In the genomic region with DNA sequence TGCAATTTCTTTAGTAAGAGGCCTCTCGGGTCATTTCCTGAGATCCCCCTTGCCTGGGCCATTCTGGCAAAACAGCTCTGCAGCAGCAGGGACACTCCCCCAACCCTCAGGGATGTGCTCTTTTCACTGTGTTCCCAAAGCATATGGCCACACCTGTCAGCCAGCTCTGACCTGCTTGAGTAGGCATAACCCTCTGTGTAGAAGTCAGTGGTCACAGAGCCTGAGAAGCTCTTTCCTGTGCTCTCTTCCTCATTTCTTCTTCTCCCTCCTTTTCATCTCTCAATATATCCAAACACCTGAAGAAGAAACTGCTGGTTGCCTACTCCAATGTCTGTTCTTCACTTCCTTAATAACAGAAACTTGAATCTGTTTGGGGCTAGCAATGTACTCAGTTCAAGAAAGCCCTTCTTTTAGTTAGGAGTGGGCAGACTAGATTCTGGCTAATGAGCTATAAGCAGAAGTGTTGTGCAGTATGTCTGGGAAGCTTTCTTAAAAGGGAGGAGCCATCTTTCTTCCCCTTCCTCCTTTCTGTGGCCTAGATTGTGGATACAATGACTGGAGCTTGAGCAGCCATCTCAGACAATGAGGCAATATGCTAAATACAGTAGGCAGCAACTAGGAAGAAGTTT, we compare ENCODE assay signal across 10 cellular contexts.
A peak's percentile ranks its signal among the peaks of the same experiment; 100 is the strongest.
DNase-seq lines count a peak whose midpoint lies in the region; ATAC-seq and TF ChIP-seq lines count a peak whose summit lies in the region.
"Had no signal": no experiment of that assay in that cellular context is flagged by ENCODE, and none has a peak within 500 bp of the region (broad histone marks: within the 10 kb centered on the region; RNA-seq: fewer than 3 reads in every experiment).

No MANE protein-coding gene starts in this region.

- no peaks in the 10 kb centered on the region for H3K9me3 ChIP-seq in transverse colon

- H3K4me1 Mint-ChIP-seq in WTC11, result peaks cover 29% of the 10 kb centered on the region

- in situ Hi-C loops in transverse colon (cut with MboI; ENCODE audit: low pct_ligation_motif_present in 1 of 4, low pct_unique_long_range_greater_than_20kb in 1 of 4, low sequenced_read_pairs in 3 of 4), result no loop called here

- WGBS in transverse colon (ENCODE audit: low coverage in 1 of 2), 2 donors, result 70% methylated on average over 1 of the region's 1 CpG; no CpG with 5 or more reads in 1 of the 2 donors

- no peaks in the 10 kb centered on the region for H3K27me3 ChIP-seq in transverse colon

- peak overlapping the region; percentile 21 to 61 (median 42) for H3K27ac ChIP-seq in transverse colon

- H3K4me3 Mint-ChIP-seq in WTC11, result no peak overlapping the region
- H3K4me3 Mint-ChIP-seq: activated T-cell treated with anti-CD3 and anti-CD28 coated beads, Interleukin-2, amount 50 U/mL, for 4 hours had no signal

- no peak overlapping the region for H3K27ac Mint-ChIP-seq in WTC11

- POLR2A ChIA-PET in WTC11 (lab: Charles Lee), result interaction anchor here (0.9 kb wide), 1 partner anchor 15 kb away, joined by 3 read pairs; no protein-coding TSS in a partner anchor

- H3K4me1 ChIP-seq in transverse colon, result no peaks in the 10 kb centered on the region

- H3K27me3 Mint-ChIP-seq in WTC11 (ENCODE audit: low read depth), result no peaks in the 10 kb centered on the region; the same call in 1 of the 2 replicates

- H3K36me3 Mint-ChIP-seq in WTC11, result no peaks in the 10 kb centered on the region

- TF ChIP-seq EP300 in transverse colon (IDR thresholded peaks at IDR 0.05; ENCODE audit: low read depth), result no peak

- no peaks in the 10 kb centered on the region for H3K9me3 Mint-ChIP-seq in WTC11
- H3K9me3 Mint-ChIP-seq: activated T-cell treated with anti-CD3 and anti-CD28 coated beads, Interleukin-2, amount 50 U/mL, for 4 hours had no signal

- H3K36me3 ChIP-seq in transverse colon, result no peaks in the 10 kb centered on the region

- ATAC-seq in GM19468 (IDR thresholded peaks at IDR 0.05; ENCODE audit: extremely low read depth, unreplicated experiment) (peak; percentile 30), HG03139 (IDR thresholded peaks at IDR 0.05; ENCODE audit: unreplicated experiment) (peak; percentile 89), WTC11 (peak; percentile 64)
- ATAC-seq: activated T-cell treated with anti-CD3 and anti-CD28 coated beads, Interleukin-2, amount 50 U/mL, for 4 hours had no signal

- CTCF ChIA-PET in WTC11 (lab: Charles Lee), result interaction anchor here (1.1 to 1.4 kb wide), 3 partner anchors 16 to 74 kb away, joined by 4 read pairs; a partner anchor contains a TSS

- DNase-seq in WTC11 (ENCODE audit: low spot score) (no peak), transverse colon (no peak), HuH-7 (ENCODE audit: low spot score) (no peak), NCI-H1105 treated with DMSO at 0.1 percent for 48 hours (lab: John Stamatoyannopoulos, UW) (no peak), DMS153 (lab: John Stamatoyannopoulos, UW) (no peak)
- DNase-seq in activated CD4-positive, CD25-positive, alpha-beta regulatory T cell treated with anti-CD3 and anti-CD28 coated beads, Interleukin-2, amount 50 U/mL, for 72 hours, result no peak
- DNase-seq: activated T-cell treated with anti-CD3 and anti-CD28 coated beads, Interleukin-2, amount 50 U/mL, for 4 hours; stimulated activated naive CD4-positive, alpha-beta T cell had no signal

- intact Hi-C loops in transverse colon (cut with DNase I; ENCODE audit: low total_unique reads), result no loop called here

- H3K4me3 ChIP-seq in transverse colon, result no peak overlapping the region

- TF ChIP-seq POLR2A in transverse colon (IDR thresholded peaks at IDR 0.05), result no peak

- TF ChIP-seq CTCF in WTC11 (IDR thresholded peaks at IDR 0.05) (no peak), transverse colon (IDR thresholded peaks at IDR 0.05) (no peak)

TF ChIP-seq in WTC11, 78 proteins besides CTCF, POLR2A, EP300 and RAD21:
- TF ChIP-seq SMAD3 (CRISPR knock-in tag; IDR thresholded peaks at IDR 0.05; ENCODE audit: borderline replicate concordance) (no peak), MYBL2 (CRISPR knock-in tag; IDR thresholded peaks at IDR 0.05) (no peak), ZNF219 (CRISPR knock-in tag; IDR thresholded peaks at IDR 0.05; ENCODE audit: borderline replicate concordance) (no peak), FOXJ3 (CRISPR knock-in tag; IDR thresholded peaks at IDR 0.05; ENCODE audit: borderline replicate concordance) (no peak), ZNF317 (CRISPR knock-in tag; IDR thresholded peaks at IDR 0.05; ENCODE audit: borderline replicate concordance, low read depth) (no peak), ZNF423 (CRISPR knock-in tag; IDR thresholded peaks at IDR 0.05) (no peak), NFATC4 (CRISPR knock-in tag; IDR thresholded peaks at IDR 0.05) (no peak), ETV6 (CRISPR knock-in tag; IDR thresholded peaks at IDR 0.05) (no peak), NR3C1 (CRISPR knock-in tag; conservative IDR thresholded peaks at IDR 0.05; ENCODE audit: low read depth) (no peak), GRHL2 (CRISPR knock-in tag; IDR thresholded peaks at IDR 0.05; ENCODE audit: insufficient replicate concordance, severe bottlenecking) (no peak), CBFB (CRISPR knock-in tag; IDR thresholded peaks at IDR 0.05; ENCODE audit: low read depth) (no peak)
- TF ChIP-seq, protein P1, sequence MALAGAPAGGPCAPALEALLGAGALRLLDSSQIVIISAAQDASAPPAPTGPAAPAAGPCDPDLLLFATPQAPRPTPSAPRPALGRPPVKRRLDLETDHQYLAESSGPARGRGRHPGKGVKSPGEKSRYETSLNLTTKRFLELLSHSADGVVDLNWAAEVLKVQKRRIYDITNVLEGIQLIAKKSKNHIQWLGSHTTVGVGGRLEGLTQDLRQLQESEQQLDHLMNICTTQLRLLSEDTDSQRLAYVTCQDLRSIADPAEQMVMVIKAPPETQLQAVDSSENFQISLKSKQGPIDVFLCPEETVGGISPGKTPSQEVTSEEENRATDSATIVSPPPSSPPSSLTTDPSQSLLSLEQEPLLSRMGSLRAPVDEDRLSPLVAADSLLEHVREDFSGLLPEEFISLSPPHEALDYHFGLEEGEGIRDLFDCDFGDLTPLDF (CRISPR knock-in tag; IDR thresholded peaks at IDR 0.05), result no peak
- TF ChIP-seq, protein P2, sequence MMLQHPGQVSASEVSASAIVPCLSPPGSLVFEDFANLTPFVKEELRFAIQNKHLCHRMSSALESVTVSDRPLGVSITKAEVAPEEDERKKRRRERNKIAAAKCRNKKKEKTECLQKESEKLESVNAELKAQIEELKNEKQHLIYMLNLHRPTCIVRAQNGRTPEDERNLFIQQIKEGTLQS (CRISPR knock-in tag; conservative IDR thresholded peaks at IDR 0.05), result no peak
- TF ChIP-seq, protein P3, sequence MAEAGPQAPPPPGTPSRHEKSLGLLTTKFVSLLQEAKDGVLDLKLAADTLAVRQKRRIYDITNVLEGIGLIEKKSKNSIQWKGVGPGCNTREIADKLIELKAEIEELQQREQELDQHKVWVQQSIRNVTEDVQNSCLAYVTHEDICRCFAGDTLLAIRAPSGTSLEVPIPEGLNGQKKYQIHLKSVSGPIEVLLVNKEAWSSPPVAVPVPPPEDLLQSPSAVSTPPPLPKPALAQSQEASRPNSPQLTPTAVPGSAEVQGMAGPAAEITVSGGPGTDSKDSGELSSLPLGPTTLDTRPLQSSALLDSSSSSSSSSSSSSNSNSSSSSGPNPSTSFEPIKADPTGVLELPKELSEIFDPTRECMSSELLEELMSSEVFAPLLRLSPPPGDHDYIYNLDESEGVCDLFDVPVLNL (CRISPR knock-in tag; IDR thresholded peaks at IDR 0.05; ENCODE audit: borderline replicate concordance, low read depth), result no peak
- TF ChIP-seq, protein P4, sequence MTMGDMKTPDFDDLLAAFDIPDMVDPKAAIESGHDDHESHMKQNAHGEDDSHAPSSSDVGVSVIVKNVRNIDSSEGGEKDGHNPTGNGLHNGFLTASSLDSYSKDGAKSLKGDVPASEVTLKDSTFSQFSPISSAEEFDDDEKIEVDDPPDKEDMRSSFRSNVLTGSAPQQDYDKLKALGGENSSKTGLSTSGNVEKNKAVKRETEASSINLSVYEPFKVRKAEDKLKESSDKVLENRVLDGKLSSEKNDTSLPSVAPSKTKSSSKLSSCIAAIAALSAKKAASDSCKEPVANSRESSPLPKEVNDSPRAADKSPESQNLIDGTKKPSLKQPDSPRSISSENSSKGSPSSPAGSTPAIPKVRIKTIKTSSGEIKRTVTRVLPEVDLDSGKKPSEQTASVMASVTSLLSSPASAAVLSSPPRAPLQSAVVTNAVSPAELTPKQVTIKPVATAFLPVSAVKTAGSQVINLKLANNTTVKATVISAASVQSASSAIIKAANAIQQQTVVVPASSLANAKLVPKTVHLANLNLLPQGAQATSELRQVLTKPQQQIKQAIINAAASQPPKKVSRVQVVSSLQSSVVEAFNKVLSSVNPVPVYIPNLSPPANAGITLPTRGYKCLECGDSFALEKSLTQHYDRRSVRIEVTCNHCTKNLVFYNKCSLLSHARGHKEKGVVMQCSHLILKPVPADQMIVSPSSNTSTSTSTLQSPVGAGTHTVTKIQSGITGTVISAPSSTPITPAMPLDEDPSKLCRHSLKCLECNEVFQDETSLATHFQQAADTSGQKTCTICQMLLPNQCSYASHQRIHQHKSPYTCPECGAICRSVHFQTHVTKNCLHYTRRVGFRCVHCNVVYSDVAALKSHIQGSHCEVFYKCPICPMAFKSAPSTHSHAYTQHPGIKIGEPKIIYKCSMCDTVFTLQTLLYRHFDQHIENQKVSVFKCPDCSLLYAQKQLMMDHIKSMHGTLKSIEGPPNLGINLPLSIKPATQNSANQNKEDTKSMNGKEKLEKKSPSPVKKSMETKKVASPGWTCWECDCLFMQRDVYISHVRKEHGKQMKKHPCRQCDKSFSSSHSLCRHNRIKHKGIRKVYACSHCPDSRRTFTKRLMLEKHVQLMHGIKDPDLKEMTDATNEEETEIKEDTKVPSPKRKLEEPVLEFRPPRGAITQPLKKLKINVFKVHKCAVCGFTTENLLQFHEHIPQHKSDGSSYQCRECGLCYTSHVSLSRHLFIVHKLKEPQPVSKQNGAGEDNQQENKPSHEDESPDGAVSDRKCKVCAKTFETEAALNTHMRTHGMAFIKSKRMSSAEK (CRISPR knock-in tag; IDR thresholded peaks at IDR 0.05; ENCODE audit: borderline replicate concordance), result no peak

Comparison
In these comparisons a context has a peak if more than half of its experiments do, and no peak if none do; other contexts are left out.
1. ATAC-seq: peak in every context shown above with its lines; median percentile 89 in HG03139; 64 in WTC11; 30 in GM19468.